In genomic region chr4:8199594-8200301, GRCh38 we compare ENCODE assay signal across 8 cellular contexts. TPM values are rescaled to one million over a fixed set of nuclear protein-coding genes. Genes with fewer than 3 reads are reported as not detected.
DNase-seq lines count a peak whose midpoint lies in the region; ATAC-seq and TF ChIP-seq lines count a peak whose summit lies in the region.

No MANE protein-coding gene starts in this region.

- H3K4me1 ChIP-seq in DND-41 (ENCODE audit: insufficient read depth, low read length) (peaks cover 67% of the 10 kb centered on the region), SJCRH30 (peaks cover 17% of the 10 kb centered on the region), parathyroid adenoma (peaks cover 2% of the 10 kb centered on the region)

- no peaks in the 10 kb centered on the region for H3K36me3 Mint-ChIP-seq in endothelial cell (ENCODE audit: low read depth, unreplicated experiment)

- peak overlapping the region; percentile 81 for H3K4me3 Mint-ChIP-seq in endothelial cell (ENCODE audit: unreplicated experiment)

- no peaks in the 10 kb centered on the region; the same call in 1 of the 2 replicates for H4K20me1 ChIP-seq in DND-41 (ENCODE audit: insufficient read depth, low read length)

- peak overlapping the region; percentile 87 for H3K27ac ChIP-seq in DND-41 (ENCODE audit: low read length)
- no peak overlapping the region; the same call in 1 of the 2 replicates for H3K27ac ChIP-seq in SJCRH30
- H3K27ac ChIP-seq in parathyroid adenoma = peak overlapping the region; percentile 29

- TF ChIP-seq CTCF in DND-41 (IDR thresholded peaks at IDR 0.05; ENCODE audit: borderline replicate concordance, extremely low read depth, low read length, poor library complexity, severe bottlenecking) = no peak
- no peak for TF ChIP-seq CTCF in endothelial cell (IDR thresholded peaks at IDR 0.05; ENCODE audit: unreplicated experiment)
- no peak for TF ChIP-seq CTCF in parathyroid adenoma (IDR thresholded peaks at IDR 0.05)

- H3K27me3 Mint-ChIP-seq in endothelial cell (ENCODE audit: unreplicated experiment) = peaks cover 23% of the 10 kb centered on the region

- DNase-seq in DND-41 (no peak), SJCRH30 (peak; percentile 29 to 40), endothelial cell (ENCODE audit: low spot score) (no peak), germinal center (ENCODE audit: low spot score) (no peak), NCI-H1694 (lab: John Stamatoyannopoulos, UW) (no peak)

- H3K9me3 ChIP-seq in DND-41 (ENCODE audit: insufficient read depth, low read length, severe bottlenecking) (no peaks in the 10 kb centered on the region), SJCRH30 (replicated peaks) (no peaks in the 10 kb centered on the region), parathyroid adenoma (ENCODE audit: control insufficient read depth, low read length) (no peaks in the 10 kb centered on the region)

- H3K4me2 ChIP-seq in DND-41 (ENCODE audit: insufficient read depth, low read length) (peak overlapping the region; percentile 61), parathyroid adenoma (ENCODE audit: low read length) (peak overlapping the region; percentile 57)

- no peak for ATAC-seq in DND-41 (ENCODE audit: insufficient read depth, low read depth)
- no peak for ATAC-seq in GM21576 (IDR thresholded peaks at IDR 0.05; ENCODE audit: unreplicated experiment)
- ATAC-seq in HG03175 (IDR thresholded peaks at IDR 0.05; ENCODE audit: unreplicated experiment) = no peak

- H2AFZ ChIP-seq in DND-41 (ENCODE audit: low read depth, low read length) = no peak overlapping the region
- peak overlapping the region; percentile 77 for H2AFZ ChIP-seq in parathyroid adenoma

- H3K9ac ChIP-seq in DND-41 (ENCODE audit: low read depth, low read length) = peak overlapping the region; percentile 51
- no peak overlapping the region for H3K9ac ChIP-seq in parathyroid adenoma

- H3K4me1 Mint-ChIP-seq in endothelial cell (ENCODE audit: unreplicated experiment) = peaks cover 65% of the 10 kb centered on the region

- H3K27me3 ChIP-seq in DND-41 (ENCODE audit: insufficient read depth, low read length, poor library complexity) (no peaks in the 10 kb centered on the region), SJCRH30 (no peaks in the 10 kb centered on the region), parathyroid adenoma (ENCODE audit: control insufficient read depth, insufficient read depth, low read length) (no peaks in the 10 kb centered on the region)

- H3K79me2 ChIP-seq in DND-41 (ENCODE audit: insufficient read depth, low read length) (peaks cover 19% of the 10 kb centered on the region), parathyroid adenoma (no peaks in the 10 kb centered on the region)

- H3K9me3 Mint-ChIP-seq in endothelial cell (ENCODE audit: unreplicated experiment) = no peaks in the 10 kb centered on the region

- H3K27ac Mint-ChIP-seq in endothelial cell (ENCODE audit: unreplicated experiment) = peak overlapping the region; percentile 93

- H3K4me3 ChIP-seq in DND-41 (ENCODE audit: low read depth in 1 of 2, low read length in 2 of 2) (peak overlapping the region in 1 of 2 experiments; percentile 54; a peak in 3 of 4 replicates), SJCRH30 (peak overlapping the region; percentile 59), parathyroid adenoma (ENCODE audit: low read depth, low read length) (peak overlapping the region; percentile 31)

- H3K36me3 ChIP-seq in DND-41 (ENCODE audit: insufficient read depth, low read length) = no peaks in the 10 kb centered on the region
- H3K36me3 ChIP-seq in SJCRH30 = no peaks in the 10 kb centered on the region
- H3K36me3 ChIP-seq in parathyroid adenoma (ENCODE audit: control insufficient read depth, insufficient read depth, low read length) = no peaks in the 10 kb centered on the region

RNA-seq across cellular contexts. Expression of gene SH3TC1, which starts 0.7 kb away (rescaled TPM):
- 21.5 and 28.9 TPM in 2 replicates for total RNA-seq in SJCRH30 (2014; rRNA removed; shearing (Covaris generic))
- 114 TPM for total RNA-seq in endothelial cell (ENCODE audit: unreplicated experiment)

RNA-seq across cellular contexts. Expression of gene ABLIM2, which starts 41.1 kb away (rescaled TPM):
- 0.12 and 0.20 TPM in 2 replicates for total RNA-seq in SJCRH30 (2014; rRNA removed; shearing (Covaris generic))
- total RNA-seq in endothelial cell (ENCODE audit: unreplicated experiment) = 0.74 TPM

Comparison
In these comparisons a context has a peak if more than half of its experiments do, and no peak if none do; other contexts are left out.
1. DNase-seq: peak in SJCRH30 (2 of 2); none in DND-41 (single experiment), endothelial cell (single experiment), germinal center (single experiment) and NCI-H1694 (single experiment).